Comparison of ENCODE assay signal across 7 cellular contexts in the genomic region with DNA sequence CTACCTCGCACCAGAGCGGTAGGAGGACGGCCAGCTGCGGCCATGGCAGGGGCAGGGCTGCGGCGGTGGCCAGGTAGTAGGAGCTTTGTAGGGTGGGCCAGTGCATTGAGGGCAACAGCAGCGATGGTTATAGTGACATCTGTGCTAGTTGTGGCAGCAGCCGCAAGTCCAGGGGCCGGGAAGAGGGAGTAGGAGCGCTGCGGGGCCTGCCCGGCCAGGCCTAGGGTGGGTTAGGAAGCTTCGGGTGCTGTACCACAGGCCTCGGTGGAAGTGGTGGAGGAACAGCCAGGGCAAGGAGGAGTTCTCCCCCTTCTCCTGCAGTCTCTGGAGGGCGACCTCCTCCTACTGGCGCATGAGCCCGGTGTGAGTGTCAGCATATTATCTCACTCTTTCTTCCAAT.
DNase-seq lines count a peak whose midpoint lies in the region; ATAC-seq and TF ChIP-seq lines count a peak whose summit lies in the region.
"Not testable (repeated sequence)": the region's sequence is repeated elsewhere in the genome, so short reads cannot be mapped to it uniquely, and the experiment has no call there.

No MANE protein-coding gene starts in this region.

- not testable (repeated sequence) for H3K36me3 ChIP-seq in vagina

- not testable (repeated sequence) for H3K9ac ChIP-seq in H9 (ENCODE audit: extremely low read depth, insufficient read length, low read length)

- not testable (repeated sequence) for H4K91ac ChIP-seq in H9 (ENCODE audit: insufficient read length, low read depth, low read length)

- H3T11ph ChIP-seq in H9 (ENCODE audit: low read length): not testable (repeated sequence)

- H3K79me1 ChIP-seq in H9 (ENCODE audit: insufficient read depth, low read depth, low read length, poor library complexity, severe bottlenecking): not testable (repeated sequence)

- not testable (repeated sequence) for H3K27me3 Mint-ChIP-seq in H9 (ENCODE audit: low read depth); activated CD4-positive, alpha-beta T cell treated with anti-CD3 and anti-CD28 coated beads, Interleukin-2, amount 10 ng/mL, durations not matched to agents 24 days and 14 days; natural killer cell (ENCODE audit: low read depth in 2 of 2); stimulated activated memory B cell treated with anti-CD40 and anti-IgM and Interleukin-4, amounts not matched to agents 10 μg/mL and 1 μg/mL and 100 μg/mL, for 72 hours

- not testable (repeated sequence) for TF ChIP-seq CTCF in H9 (conservative IDR thresholded peaks at IDR 0.05); natural killer cell (IDR thresholded peaks at IDR 0.05); vagina (IDR thresholded peaks at IDR 0.05)

- H3K27ac Mint-ChIP-seq in H9; activated CD4-positive, alpha-beta T cell treated with anti-CD3 and anti-CD28 coated beads, Interleukin-2, amount 10 ng/mL, durations not matched to agents 24 days and 14 days; natural killer cell; stimulated activated memory B cell treated with anti-CD40 and anti-IgM and Interleukin-4, amounts not matched to agents 10 μg/mL and 1 μg/mL and 100 μg/mL, for 72 hours: not testable (repeated sequence)

- not testable (repeated sequence) for H2BK20ac ChIP-seq in H9 (ENCODE audit: low read depth, low read length, poor library complexity, severe bottlenecking)

- H3K27ac ChIP-seq in H9 (ENCODE audit: insufficient read length, low read depth, low read length); vagina: not testable (repeated sequence)

- H4K8ac ChIP-seq in H9 (replicated peaks; ENCODE audit: insufficient read length, low read depth, low read length): not testable (repeated sequence)

- not testable (repeated sequence) for H3K4me1 Mint-ChIP-seq in H9; activated CD4-positive, alpha-beta T cell treated with anti-CD3 and anti-CD28 coated beads, Interleukin-2, amount 10 ng/mL, durations not matched to agents 24 days and 14 days; natural killer cell; stimulated activated memory B cell treated with anti-CD40 and anti-IgM and Interleukin-4, amounts not matched to agents 10 μg/mL and 1 μg/mL and 100 μg/mL, for 72 hours

- H3K18ac ChIP-seq in H9 (ENCODE audit: insufficient read length, low read depth, low read length): not testable (repeated sequence)

- H3K14ac ChIP-seq in H9 (ENCODE audit: insufficient read depth, low read length): not testable (repeated sequence)

- H3K4me3 ChIP-seq in vagina: not testable (repeated sequence)

- not testable (repeated sequence) for H3K9me3 Mint-ChIP-seq in H9; activated CD4-positive, alpha-beta T cell treated with anti-CD3 and anti-CD28 coated beads, Interleukin-2, amount 10 ng/mL, durations not matched to agents 24 days and 14 days; natural killer cell; stimulated activated memory B cell treated with anti-CD40 and anti-IgM and Interleukin-4, amounts not matched to agents 10 μg/mL and 1 μg/mL and 100 μg/mL, for 72 hours

- not testable (repeated sequence) for H2AK5ac ChIP-seq in H9 (ENCODE audit: insufficient read length, low read length)

- not testable (repeated sequence) for H2AFZ ChIP-seq in H9 (ENCODE audit: low read length)

- H4K5ac ChIP-seq in H9 (ENCODE audit: insufficient read length, low read depth, low read length): not testable (repeated sequence)

- not testable (repeated sequence) for TF ChIP-seq POLR2A in vagina (IDR thresholded peaks at IDR 0.05)

- not testable (repeated sequence) for H2BK12ac ChIP-seq in H9 (ENCODE audit: insufficient read length, low read depth, low read length)

- ATAC-seq in natural killer cell: not testable (repeated sequence)
- ATAC-seq in stimulated activated memory B cell treated with anti-CD40 and anti-IgM and Interleukin-4, amounts not matched to agents 10 μg/mL and 1 μg/mL and 100 μg/mL, for 72 hours: peak; percentile 20

- not testable (repeated sequence) for H3K4me3 Mint-ChIP-seq in H9; activated CD4-positive, alpha-beta T cell treated with anti-CD3 and anti-CD28 coated beads, Interleukin-2, amount 10 ng/mL, durations not matched to agents 24 days and 14 days; natural killer cell; stimulated activated memory B cell treated with anti-CD40 and anti-IgM and Interleukin-4, amounts not matched to agents 10 μg/mL and 1 μg/mL and 100 μg/mL, for 72 hours

- not testable (repeated sequence) for H2BK15ac ChIP-seq in H9 (ENCODE audit: low read depth, low read length)

- DNase-seq in H9 (peak; percentile 0), ecto neural progenitor cell (ENCODE audit: low spot score) (peak; percentile 2), islet precursor cell (peak; percentile 4), natural killer cell (peak; percentile 5), vagina (ENCODE audit: extremely low spot score in 2 of 2) (peak; percentile 8 to 67)
- DNase-seq in activated CD4-positive, alpha-beta T cell treated with anti-CD3 and anti-CD28 coated beads, Interleukin-2, amount 10 ng/mL, durations not matched to agents 24 days and 14 days: peak; percentile 16

- intact Hi-C loops in activated CD4-positive, alpha-beta T cell treated with anti-CD3 and anti-CD28 coated beads, Interleukin-2, amount 10 ng/mL, durations not matched to agents 24 days and 14 days (cut with micrococcal nuclease); natural killer cell (cut with micrococcal nuclease); vagina (cut with DNase I): not testable (repeated sequence)

- H3K23ac ChIP-seq in H9 (ENCODE audit: insufficient read length, low read depth, low read length): not testable (repeated sequence)

- H3K4ac ChIP-seq in H9 (ENCODE audit: low read depth, low read length): not testable (repeated sequence)

- not testable (repeated sequence) for H3K23me2 ChIP-seq in H9 (ENCODE audit: insufficient read length, low read depth, low read length, poor library complexity, severe bottlenecking)

- not testable (repeated sequence) for H2BK5ac ChIP-seq in H9 (ENCODE audit: insufficient read length, low read length)

- H3K4me2 ChIP-seq in H9 (ENCODE audit: insufficient read depth, insufficient read length, low read length): not testable (repeated sequence)

- not testable (repeated sequence) for H4K20me1 ChIP-seq in H9 (ENCODE audit: control insufficient read depth, insufficient read depth, insufficient read length)

- not testable (repeated sequence) for H3K36me3 Mint-ChIP-seq in H9 (ENCODE audit: insufficient read depth in 1 of 3, low read depth in 3 of 3); activated CD4-positive, alpha-beta T cell treated with anti-CD3 and anti-CD28 coated beads, Interleukin-2, amount 10 ng/mL, durations not matched to agents 24 days and 14 days (ENCODE audit: low read depth); natural killer cell; stimulated activated memory B cell treated with anti-CD40 and anti-IgM and Interleukin-4, amounts not matched to agents 10 μg/mL and 1 μg/mL and 100 μg/mL, for 72 hours

- WGBS in H9 (ENCODE audit: extremely low coverage, insufficient read length, low lambda C conversion rate): no CpG with 5 or more reads among the region's 17 CpGs

- H2BK120ac ChIP-seq in H9 (ENCODE audit: low read depth, low read length, poor library complexity, severe bottlenecking): not testable (repeated sequence)

- not testable (repeated sequence) for H3K56ac ChIP-seq in H9 (ENCODE audit: insufficient read length, low read depth, low read length)

- not testable (repeated sequence) for H3K27me3 ChIP-seq in H9 (ENCODE audit: insufficient read depth, low read length); vagina

- not testable (repeated sequence) for H3K79me2 ChIP-seq in H9 (ENCODE audit: insufficient read depth, low read length)

- H3K4me1 ChIP-seq in H9 (ENCODE audit: insufficient read depth, low read length); vagina: not testable (repeated sequence)

- not testable (repeated sequence) for H3K9me3 ChIP-seq in H9 (ENCODE audit: control insufficient read depth, low read depth, low read length); vagina
